Comparison of ENCODE assay signal across 1 cellular context in the genomic region with DNA sequence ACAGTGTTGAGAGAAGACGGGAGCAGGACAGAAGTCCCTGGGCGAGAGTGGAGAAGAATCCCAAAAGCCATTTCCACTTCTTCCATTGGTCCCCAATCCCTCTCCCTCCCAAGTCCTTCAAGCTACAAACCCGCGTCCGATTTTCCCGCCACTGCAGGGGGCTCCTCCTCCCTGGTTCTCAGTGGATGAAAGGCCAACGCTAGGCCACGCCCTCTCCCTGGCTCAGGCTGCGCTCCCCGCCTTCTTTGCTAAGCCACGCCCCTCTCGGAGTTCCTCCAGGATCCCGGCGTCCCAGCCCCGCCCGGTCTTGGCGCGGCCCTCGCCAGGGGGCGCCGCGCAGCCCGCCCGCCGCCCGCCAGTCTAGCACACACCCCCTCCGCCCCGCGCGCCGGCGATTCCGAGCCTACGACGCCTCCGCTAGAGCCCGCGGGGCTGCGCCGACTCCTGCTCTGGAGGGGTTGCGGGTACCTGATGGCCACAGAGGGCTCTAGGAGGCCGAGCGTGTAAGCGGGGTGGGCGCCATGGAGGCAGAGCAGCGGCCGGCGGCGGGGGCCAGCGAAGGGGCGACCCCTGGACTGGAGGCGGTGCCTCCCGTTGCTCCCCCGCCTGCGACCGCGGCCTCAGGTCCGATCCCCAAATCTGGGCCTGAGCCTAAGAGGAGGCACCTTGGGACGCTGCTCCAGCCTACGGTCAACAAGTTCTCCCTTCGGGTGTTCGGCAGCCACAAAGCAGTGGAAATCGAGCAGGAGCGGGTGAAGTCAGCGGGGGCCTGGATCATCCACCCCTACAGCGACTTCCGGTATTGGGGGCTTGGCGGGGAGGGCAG.
TF ChIP-seq lines count a peak whose summit lies in the region.

Gene HCN3 (plus strand): TSS at position 394 of the 826 bp plus-strand sequence. CDS start 128 bp downstream, at position 522.

TF ChIP-seq in HepG2, 621 proteins besides CTCF, POLR2A, EP300 and RAD21 (continued from another document and continues in another):
- TF ChIP-seq HNF1B (CRISPR knock-in tag; IDR thresholded peaks at IDR 0.05) (no peak; the same call in 1 of the 2 replicates), MNT (IDR thresholded peaks at IDR 0.05) (no peak), SP2 (CRISPR knock-in tag; IDR thresholded peaks at IDR 0.05) (no peak), BRCA1 (CRISPR knock-in tag; IDR thresholded peaks at IDR 0.05) (no peak), HES4 (CRISPR knock-in tag; IDR thresholded peaks at IDR 0.05; ENCODE audit: borderline replicate concordance) (no peak), ZKSCAN8 (CRISPR knock-in tag; IDR thresholded peaks at IDR 0.05; ENCODE audit: borderline replicate concordance) (no peak), AGO1 (IDR thresholded peaks at IDR 0.05; ENCODE audit: low read depth, low read length, poor library complexity, severe bottlenecking) (no peak), LBX2 (CRISPR knock-in tag; IDR thresholded peaks at IDR 0.05; ENCODE audit: borderline replicate concordance) (no peak), ZNF777 (CRISPR knock-in tag; IDR thresholded peaks at IDR 0.05) (peak; percentile 65; the same call in 1 of the 2 replicates), ATRX (CRISPR knock-in tag; IDR thresholded peaks at IDR 0.05; ENCODE audit: borderline replicate concordance) (no peak), ZNF503 (CRISPR knock-in tag; IDR thresholded peaks at IDR 0.05) (no peak), ZNF441 (CRISPR knock-in tag; IDR thresholded peaks at IDR 0.05; ENCODE audit: borderline replicate concordance) (0 out of 2 replicates have a peak, but pooled peaks have one; percentile 26), ASH2L (IDR thresholded peaks at IDR 0.05; ENCODE audit: insufficient read length, low read depth, low read length) (peak; percentile 51), FOXA3 (CRISPR knock-in tag; IDR thresholded peaks at IDR 0.05) (peak; percentile 25), RFX5 (IDR thresholded peaks at IDR 0.05; ENCODE audit: low read depth, low read length) (no peak), HNF1A (IDR thresholded peaks at IDR 0.05; ENCODE audit: low read depth) (no peak), HNF1A (CRISPR knock-in tag; IDR thresholded peaks at IDR 0.05; ENCODE audit: borderline replicate concordance) (peak; percentile 15; the same call in 1 of the 2 replicates), CBFB (CRISPR knock-in tag; IDR thresholded peaks at IDR 0.05) (no peak), STAG1 (CRISPR knock-in tag; IDR thresholded peaks at IDR 0.05) (peak; percentile 68), ZNF720 (CRISPR knock-in tag; IDR thresholded peaks at IDR 0.05) (no peak), ZNF768 (CRISPR knock-in tag; IDR thresholded peaks at IDR 0.05) (peak; percentile 26; the same call in 1 of the 2 replicates), KLF9 (CRISPR knock-in tag; IDR thresholded peaks at IDR 0.05; ENCODE audit: low read depth) (peak; percentile 91), KLF13 (CRISPR knock-in tag; IDR thresholded peaks at IDR 0.05) (no peak), THAP11 (CRISPR knock-in tag; IDR thresholded peaks at IDR 0.05) (peak; percentile 84), ZFP36L2 (CRISPR knock-in tag; IDR thresholded peaks at IDR 0.05) (no peak), KLF6 (CRISPR knock-in tag; IDR thresholded peaks at IDR 0.05) (peak; percentile 88), ZFP36L1 (CRISPR knock-in tag; IDR thresholded peaks at IDR 0.05) (no peak), MED13 (CRISPR knock-in tag; IDR thresholded peaks at IDR 0.05) (no peak), ZMYM4 (CRISPR knock-in tag; IDR thresholded peaks at IDR 0.05) (peak; percentile 63), PITX1 (CRISPR knock-in tag; IDR thresholded peaks at IDR 0.05) (no peak), PPARG (CRISPR knock-in tag; conservative IDR thresholded peaks at IDR 0.05) (peak; percentile 80), RXRB (CRISPR knock-in tag; IDR thresholded peaks at IDR 0.05; ENCODE audit: borderline replicate concordance) (peak; percentile 42; the same call in 1 of the 2 replicates), KDM1A (CRISPR knock-in tag; IDR thresholded peaks at IDR 0.05) (no peak), ZNF296 (CRISPR knock-in tag; conservative IDR thresholded peaks at IDR 0.05) (0 out of 2 replicates have a peak, but pooled peaks have one; percentile 35), ZSCAN30 (CRISPR knock-in tag; IDR thresholded peaks at IDR 0.05) (no peak), SMAD3 (CRISPR knock-in tag; IDR thresholded peaks at IDR 0.05) (no peak), ZNF30 (CRISPR knock-in tag; IDR thresholded peaks at IDR 0.05) (no peak), HMG20B (CRISPR knock-in tag; conservative IDR thresholded peaks at IDR 0.05) (no peak), TRIM24 (CRISPR knock-in tag; IDR thresholded peaks at IDR 0.05) (no peak)
- TF ChIP-seq, protein P1, sequence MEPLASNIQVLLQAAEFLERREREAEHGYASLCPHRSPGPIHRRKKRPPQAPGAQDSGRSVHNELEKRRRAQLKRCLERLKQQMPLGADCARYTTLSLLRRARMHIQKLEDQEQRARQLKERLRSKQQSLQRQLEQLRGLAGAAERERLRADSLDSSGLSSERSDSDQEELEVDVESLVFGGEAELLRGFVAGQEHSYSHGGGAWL (CRISPR knock-in tag; IDR thresholded peaks at IDR 0.05): peak; percentile 76
- TF ChIP-seq, protein P2, sequence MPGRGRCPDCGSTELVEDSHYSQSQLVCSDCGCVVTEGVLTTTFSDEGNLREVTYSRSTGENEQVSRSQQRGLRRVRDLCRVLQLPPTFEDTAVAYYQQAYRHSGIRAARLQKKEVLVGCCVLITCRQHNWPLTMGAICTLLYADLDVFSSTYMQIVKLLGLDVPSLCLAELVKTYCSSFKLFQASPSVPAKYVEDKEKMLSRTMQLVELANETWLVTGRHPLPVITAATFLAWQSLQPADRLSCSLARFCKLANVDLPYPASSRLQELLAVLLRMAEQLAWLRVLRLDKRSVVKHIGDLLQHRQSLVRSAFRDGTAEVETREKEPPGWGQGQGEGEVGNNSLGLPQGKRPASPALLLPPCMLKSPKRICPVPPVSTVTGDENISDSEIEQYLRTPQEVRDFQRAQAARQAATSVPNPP (CRISPR knock-in tag; IDR thresholded peaks at IDR 0.05): peak; percentile 62; the same call in 1 of the 2 replicates
- TF ChIP-seq, protein P3, sequence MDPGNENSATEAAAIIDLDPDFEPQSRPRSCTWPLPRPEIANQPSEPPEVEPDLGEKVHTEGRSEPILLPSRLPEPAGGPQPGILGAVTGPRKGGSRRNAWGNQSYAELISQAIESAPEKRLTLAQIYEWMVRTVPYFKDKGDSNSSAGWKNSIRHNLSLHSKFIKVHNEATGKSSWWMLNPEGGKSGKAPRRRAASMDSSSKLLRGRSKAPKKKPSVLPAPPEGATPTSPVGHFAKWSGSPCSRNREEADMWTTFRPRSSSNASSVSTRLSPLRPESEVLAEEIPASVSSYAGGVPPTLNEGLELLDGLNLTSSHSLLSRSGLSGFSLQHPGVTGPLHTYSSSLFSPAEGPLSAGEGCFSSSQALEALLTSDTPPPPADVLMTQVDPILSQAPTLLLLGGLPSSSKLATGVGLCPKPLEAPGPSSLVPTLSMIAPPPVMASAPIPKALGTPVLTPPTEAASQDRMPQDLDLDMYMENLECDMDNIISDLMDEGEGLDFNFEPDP (CRISPR knock-in tag; conservative IDR thresholded peaks at IDR 0.05): no peak
- TF ChIP-seq, protein P4, sequence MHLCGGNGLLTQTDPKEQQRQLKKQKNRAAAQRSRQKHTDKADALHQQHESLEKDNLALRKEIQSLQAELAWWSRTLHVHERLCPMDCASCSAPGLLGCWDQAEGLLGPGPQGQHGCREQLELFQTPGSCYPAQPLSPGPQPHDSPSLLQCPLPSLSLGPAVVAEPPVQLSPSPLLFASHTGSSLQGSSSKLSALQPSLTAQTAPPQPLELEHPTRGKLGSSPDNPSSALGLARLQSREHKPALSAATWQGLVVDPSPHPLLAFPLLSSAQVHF (CRISPR knock-in tag; IDR thresholded peaks at IDR 0.05): no peak
- TF ChIP-seq, protein P5, sequence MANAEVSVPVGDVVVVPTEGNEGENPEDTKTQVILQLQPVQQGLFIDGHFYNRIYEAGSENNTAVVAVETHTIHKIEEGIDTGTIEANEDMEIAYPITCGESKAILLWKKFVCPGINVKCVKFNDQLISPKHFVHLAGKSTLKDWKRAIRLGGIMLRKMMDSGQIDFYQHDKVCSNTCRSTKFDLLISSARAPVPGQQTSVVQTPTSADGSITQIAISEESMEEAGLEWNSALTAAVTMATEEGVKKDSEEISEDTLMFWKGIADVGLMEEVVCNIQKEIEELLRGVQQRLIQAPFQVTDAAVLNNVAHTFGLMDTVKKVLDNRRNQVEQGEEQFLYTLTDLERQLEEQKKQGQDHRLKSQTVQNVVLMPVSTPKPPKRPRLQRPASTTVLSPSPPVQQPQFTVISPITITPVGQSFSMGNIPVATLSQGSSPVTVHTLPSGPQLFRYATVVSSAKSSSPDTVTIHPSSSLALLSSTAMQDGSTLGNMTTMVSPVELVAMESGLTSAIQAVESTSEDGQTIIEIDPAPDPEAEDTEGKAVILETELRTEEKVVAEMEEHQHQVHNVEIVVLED (CRISPR knock-in tag; IDR thresholded peaks at IDR 0.05; ENCODE audit: borderline replicate concordance): no peak
- TF ChIP-seq, protein P6, sequence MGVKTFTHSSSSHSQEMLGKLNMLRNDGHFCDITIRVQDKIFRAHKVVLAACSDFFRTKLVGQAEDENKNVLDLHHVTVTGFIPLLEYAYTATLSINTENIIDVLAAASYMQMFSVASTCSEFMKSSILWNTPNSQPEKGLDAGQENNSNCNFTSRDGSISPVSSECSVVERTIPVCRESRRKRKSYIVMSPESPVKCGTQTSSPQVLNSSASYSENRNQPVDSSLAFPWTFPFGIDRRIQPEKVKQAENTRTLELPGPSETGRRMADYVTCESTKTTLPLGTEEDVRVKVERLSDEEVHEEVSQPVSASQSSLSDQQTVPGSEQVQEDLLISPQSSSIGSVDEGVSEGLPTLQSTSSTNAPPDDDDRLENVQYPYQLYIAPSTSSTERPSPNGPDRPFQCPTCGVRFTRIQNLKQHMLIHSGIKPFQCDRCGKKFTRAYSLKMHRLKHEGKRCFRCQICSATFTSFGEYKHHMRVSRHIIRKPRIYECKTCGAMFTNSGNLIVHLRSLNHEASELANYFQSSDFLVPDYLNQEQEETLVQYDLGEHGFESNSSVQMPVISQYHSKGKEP (CRISPR knock-in tag; IDR thresholded peaks at IDR 0.05): peak; percentile 27; the same call in 1 of the 2 replicates
